Comparison of ENCODE assay signal across 10 cellular contexts in the genomic region with DNA sequence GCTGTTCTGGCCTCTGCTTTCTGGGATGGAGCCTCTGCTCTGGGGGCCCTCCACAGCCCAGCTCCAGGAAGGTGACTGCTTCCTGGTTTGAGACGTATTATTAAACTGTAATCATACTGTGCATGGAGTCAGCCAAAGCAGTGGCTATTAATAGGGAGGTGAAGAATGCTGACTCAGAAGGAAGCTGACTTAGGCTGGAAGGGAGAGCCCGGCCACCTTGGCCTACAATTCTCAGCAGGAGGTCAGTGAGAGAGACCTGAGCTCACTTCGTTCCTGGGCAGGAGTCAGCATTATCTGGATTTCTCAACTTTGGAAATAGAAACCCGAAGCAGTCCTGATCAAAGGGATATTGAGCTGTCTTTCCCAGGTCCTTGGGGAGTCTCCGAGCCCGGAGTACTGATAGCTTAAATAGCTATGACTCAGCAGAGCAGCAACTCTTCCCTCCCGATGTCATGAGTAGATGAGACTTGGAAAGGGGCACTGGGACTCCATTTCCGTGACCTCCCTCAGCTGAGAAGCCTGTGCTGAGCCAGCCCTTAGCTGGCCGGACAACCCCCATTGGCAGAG.
DNase-seq lines count a peak whose midpoint lies in the region; ATAC-seq and TF ChIP-seq lines count a peak whose summit lies in the region.
"Had no signal": no experiment of that assay in that cellular context is flagged by ENCODE, and none has a peak within 500 bp of the region (broad histone marks: within the 10 kb centered on the region; RNA-seq: fewer than 3 reads in every experiment).

No MANE protein-coding gene starts in this region.

- 82% methylated on average over 9 of the region's 9 CpGs for WGBS in mammary epithelial cell (ENCODE audit: low coverage, missing lambda C conversion rate)
- WGBS in lung, 2 donors: 57 to 74% methylated on average over 9 of the region's 9 CpGs

- H3K27ac ChIP-seq in mammary epithelial cell (ENCODE audit: insufficient read depth, low read depth, low read length) (no peak overlapping the region), duodenal mucosa (ENCODE audit: low read depth, low read length) (peak overlapping the region; percentile 13), lung (ENCODE audit: low read depth in 1 of 2, low read length in 1 of 2) (peak overlapping the region; percentile 16 to 91)

- in situ Hi-C loops in mammary epithelial cell (cut with MboI; ENCODE audit: low sequenced_read_pairs in 2 of 2): no loop called here

- DNase-seq in MCF 10A (ENCODE audit: unreplicated experiment) (peak; percentile 75), mammary epithelial cell (no peak), lung (ENCODE audit: low spot score) (no peak), NOMO-1 treated with dmso at 0.1 percent for 144 hours (lab: John Stamatoyannopoulos, UW; ENCODE audit: unreplicated experiment) (no peak)
- DNase-seq: activated naive CD4-positive, alpha-beta T cell treated with Interleukin-2 at 50 U/mL for 16 hours; naive thymus-derived CD8-positive, alpha-beta T cell had no signal

- no peaks in the 10 kb centered on the region for H3K36me3 Mint-ChIP-seq in MCF 10A (ENCODE audit: insufficient read depth, unreplicated experiment)
- H3K36me3 Mint-ChIP-seq: naive thymus-derived CD8-positive, alpha-beta T cell had no signal

- no peak overlapping the region for H3K27ac Mint-ChIP-seq in MCF 10A (ENCODE audit: low read depth, unreplicated experiment)

- peaks cover 8% of the 10 kb centered on the region for H3K4me1 Mint-ChIP-seq in MCF 10A (ENCODE audit: insufficient read depth, unreplicated experiment)

- no peaks in the 10 kb centered on the region for H3K27me3 ChIP-seq in mammary epithelial cell (ENCODE audit: insufficient read depth, low read length)
- H3K27me3 ChIP-seq in duodenal mucosa (ENCODE audit: control insufficient read depth in 1 of 2, insufficient read depth in 2 of 2, low read length in 2 of 2): no peaks in the 10 kb centered on the region
- H3K27me3 ChIP-seq in lung (ENCODE audit: control insufficient read depth, insufficient read depth): no peaks in the 10 kb centered on the region

- TF ChIP-seq CTCF in MCF 10A (IDR thresholded peaks at IDR 0.05; ENCODE audit: unreplicated experiment) (no peak), mammary epithelial cell (conservative IDR thresholded peaks at IDR 0.05 in 1 of 2, IDR thresholded peaks at IDR 0.05 in 1 of 2; ENCODE audit: extremely low read depth in 1 of 2, insufficient read depth in 1 of 2, low read depth in 1 of 2, low read length in 2 of 2) (no peak), lung (IDR thresholded peaks at IDR 0.05; ENCODE audit: control extremely low read depth, extremely low read depth) (no peak)

- no peaks in the 10 kb centered on the region for H3K36me3 ChIP-seq in mammary epithelial cell (ENCODE audit: insufficient read depth, low read length)
- H3K36me3 ChIP-seq in duodenal mucosa (ENCODE audit: control insufficient read depth in 1 of 2, insufficient read depth in 2 of 2, low read length in 2 of 2): no peaks in the 10 kb centered on the region
- no peaks in the 10 kb centered on the region for H3K36me3 ChIP-seq in lung (ENCODE audit: control insufficient read depth in 2 of 2, insufficient read depth in 2 of 2, low read length in 2 of 2)

- H4K20me1 ChIP-seq in mammary epithelial cell (ENCODE audit: insufficient read depth, low read length): no peaks in the 10 kb centered on the region

- no peak overlapping the region for H2AFZ ChIP-seq in mammary epithelial cell (ENCODE audit: low read depth, low read length)

- H3K9ac ChIP-seq in mammary epithelial cell (ENCODE audit: insufficient read depth, low read length) (no peak overlapping the region), duodenal mucosa (ENCODE audit: low read depth in 1 of 2, low read length in 2 of 2) (no peak overlapping the region)

- BruUV-seq in MCF 10A (replicated peaks; lab: Mats Ljungman, UMichigan): no TSS peak
- BruUV-seq in mammary epithelial cell (replicated peaks; lab: Mats Ljungman, UMichigan): no TSS peak

- dilution Hi-C loops in mammary epithelial cell (cut with HindIII; ENCODE audit: low sequenced_read_pairs): no loop called here

- no peaks in the 10 kb centered on the region for H3K9me3 Mint-ChIP-seq in MCF 10A (ENCODE audit: unreplicated experiment)
- H3K9me3 Mint-ChIP-seq: naive thymus-derived CD8-positive, alpha-beta T cell had no signal

- CTCF ChIA-PET in MCF 10A (lab: Yijun Ruan, JAX): interaction anchor here (1.0 to 1.2 kb wide), 2 partner anchors 16 to 18 kb away, joined by 3 to 7 read pairs; no protein-coding TSS in a partner anchor
- CTCF ChIA-PET in mammary epithelial cell (lab: Charles Lee; ENCODE audit: low non-redundant PET): no interaction called here

- H3K4me3 Mint-ChIP-seq in MCF 10A (ENCODE audit: unreplicated experiment): no peak overlapping the region
- H3K4me3 Mint-ChIP-seq: naive thymus-derived CD8-positive, alpha-beta T cell had no signal

- H3K79me2 ChIP-seq in mammary epithelial cell (ENCODE audit: insufficient read depth, low read length): no peaks in the 10 kb centered on the region

- POLR2A ChIA-PET in MCF 10A (lab: Yijun Ruan, JAX): interaction anchor here (0.6 kb wide), 1 partner anchor 238 kb away, joined by 3 read pairs; no protein-coding TSS in a partner anchor

- ATAC-seq in lung (ENCODE audit: insufficient read depth, low FRiP score) (peak; percentile 20), GM21737 (IDR thresholded peaks at IDR 0.05; ENCODE audit: unreplicated experiment) (no peak), HG02938 (IDR thresholded peaks at IDR 0.05; ENCODE audit: unreplicated experiment) (no peak), GM19324 (IDR thresholded peaks at IDR 0.05; ENCODE audit: low FRiP score, unreplicated experiment) (no peak)
- ATAC-seq: naive thymus-derived CD8-positive, alpha-beta T cell had no signal

- no peak overlapping the region for H3K4me2 ChIP-seq in mammary epithelial cell (ENCODE audit: insufficient read depth, low read depth, low read length)

- H3K9me3 ChIP-seq in mammary epithelial cell (replicated peaks; ENCODE audit: insufficient read depth, low read length): no peaks in the 10 kb centered on the region
- H3K9me3 ChIP-seq in duodenal mucosa (ENCODE audit: control insufficient read depth in 1 of 2, low read length in 2 of 2): no peaks in the 10 kb centered on the region
- no peaks in the 10 kb centered on the region for H3K9me3 ChIP-seq in lung (ENCODE audit: control insufficient read depth in 2 of 2, insufficient read depth in 1 of 2, low read length in 1 of 2)

- intact Hi-C loops in MCF 10A (cut with micrococcal nuclease) (no loop called here), mammary epithelial cell (cut with micrococcal nuclease) (no loop called here)

- H3K27me3 Mint-ChIP-seq in MCF 10A (ENCODE audit: insufficient read depth, unreplicated experiment): no peaks in the 10 kb centered on the region
- H3K27me3 Mint-ChIP-seq: naive thymus-derived CD8-positive, alpha-beta T cell had no signal

- H3K4me1 ChIP-seq in mammary epithelial cell (ENCODE audit: insufficient read depth, low read length): peaks cover 3% of the 10 kb centered on the region
- H3K4me1 ChIP-seq in duodenal mucosa (ENCODE audit: control insufficient read depth in 1 of 2, insufficient read depth in 2 of 2, low read length in 2 of 2): peaks cover 23 to 26% of the 10 kb centered on the region in 2 donors
- H3K4me1 ChIP-seq in lung (ENCODE audit: control insufficient read depth in 2 of 2, insufficient read depth in 2 of 2, low read length in 2 of 2): peaks cover 16 to 20% of the 10 kb centered on the region in 2 donors

- H3K4me3 ChIP-seq in mammary epithelial cell (replicated peaks in 1 of 3; ENCODE audit: insufficient read depth in 1 of 3, low read depth in 2 of 3, low read length in 3 of 3) (no peak overlapping the region), duodenal mucosa (ENCODE audit: low read depth in 1 of 2, low read length in 2 of 2) (peak overlapping the region in 1 of 2 donors; percentile 2), lung (no peak overlapping the region)
